ENCODE assay signal across 28 cellular contexts in the genomic region with DNA sequence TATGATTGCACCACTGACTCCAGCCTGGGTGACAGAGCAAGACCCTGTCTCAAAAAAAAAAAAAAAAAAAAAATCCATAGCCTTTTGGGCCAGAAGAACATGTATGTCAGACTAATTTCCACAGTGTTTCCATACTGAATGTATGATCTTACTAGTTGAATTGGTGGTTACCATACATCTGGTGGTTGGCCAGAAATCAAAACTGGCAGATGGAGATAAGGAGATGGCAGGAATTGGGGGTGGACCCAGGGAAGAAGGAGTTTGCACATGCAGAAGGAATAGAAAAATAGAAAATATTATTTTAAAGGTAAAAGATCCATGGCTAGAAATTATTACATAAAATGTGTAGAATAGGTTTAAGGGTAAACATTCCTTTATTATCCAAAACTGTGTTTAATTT. TPM values are rescaled to one million over a fixed set of nuclear protein-coding genes. Genes with fewer than 3 reads are reported as not detected.
"Had no signal": no experiment of that assay in that cellular context is flagged by ENCODE, and none has a peak within 500 bp of the region (broad histone marks: within the 10 kb centered on the region; RNA-seq: fewer than 3 reads in every experiment).

No MANE protein-coding gene starts in this region.

- DNase-seq: cortex of kidney; effector CD4-positive, alpha-beta T cell; foreskin fibroblast; gastrocnemius medialis; left ventricle myocardium superior; lower lobe of right lung; naive thymus-derived CD8-positive, alpha-beta T cell; nephron progenitor cell; nucleus accumbens; stimulated activated CD4-positive, alpha-beta T cell treated with anti-CD3 and anti-CD28 coated beads, Interleukin-12 subunit alpha, Interleukin-12 subunit beta, amount 100 ng/mL, for 4 hours; stimulated activated CD4-positive, alpha-beta T cell treated with anti-CD3 and anti-CD28 coated beads, Interleukin-2, amount 100 ng/mL, for 24 hours; stimulated activated CD4-positive, alpha-beta T cell treated with anti-CD3 and anti-CD28 coated beads, Interleukin-4, amount 100 ng/mL, for 24 hours; stimulated activated naive CD4-positive, alpha-beta T cell treated with Interleukin-2 at 50 U/mL for 16 hours; stomach; testis; tibial artery had no signal

- H3K27ac ChIP-seq: dorsolateral prefrontal cortex, gastrocnemius medialis, lower lobe of right lung, prostate gland, right atrium auricular region, stomach, testis, tibial artery had no signal

- H3K9me3 ChIP-seq: gastrocnemius medialis, lower lobe of right lung, prostate gland, right atrium auricular region, stomach, testis, tibial artery had no signal

- H3K36me3 ChIP-seq: gastrocnemius medialis, lower lobe of right lung, prostate gland, right atrium auricular region, stomach, tibial artery had no signal

- H3K4me3 ChIP-seq: dorsolateral prefrontal cortex, gastrocnemius medialis, lower lobe of right lung, prostate gland, right atrium auricular region, smooth muscle cell, stomach, testis, tibial artery had no signal

- H3K4me2 ChIP-seq: smooth muscle cell had no signal

- H3K27me3 ChIP-seq: dorsolateral prefrontal cortex, gastrocnemius medialis, right atrium auricular region, testis, tibial artery had no signal

- H3K4me1 ChIP-seq: prostate gland, testis had no signal

- ATAC-seq: gastrocnemius medialis; left ventricle myocardium superior; lower lobe of right lung; naive thymus-derived CD8-positive, alpha-beta T cell; sciatic nerve; stimulated activated effector memory CD8-positive, alpha-beta T cell treated with anti-CD3 and anti-CD28 coated beads, Interleukin-12 subunit alpha, Interleukin-12 subunit beta, amount 100 ng/mL, for 72 hours had no signal

RNA-seq across cellular contexts. Expression of gene ATOH7, which starts 3.7 kb away (rescaled TPM):
- total RNA-seq: gastrocnemius medialis; glomerular endothelial cell; left ventricle myocardium superior; lower lobe of right lung; mesenteric fat pad; naive thymus-derived CD8-positive, alpha-beta T cell; osteocyte; prostate gland; right atrium auricular region; smooth muscle cell; stomach; subcutaneous adipose tissue; urinary bladder had no signal
- polyA plus RNA-seq: keratinocyte; naive thymus-derived CD8-positive, alpha-beta T cell had no signal
